ENCODE assay signal across 29 cellular contexts in the genomic region with DNA sequence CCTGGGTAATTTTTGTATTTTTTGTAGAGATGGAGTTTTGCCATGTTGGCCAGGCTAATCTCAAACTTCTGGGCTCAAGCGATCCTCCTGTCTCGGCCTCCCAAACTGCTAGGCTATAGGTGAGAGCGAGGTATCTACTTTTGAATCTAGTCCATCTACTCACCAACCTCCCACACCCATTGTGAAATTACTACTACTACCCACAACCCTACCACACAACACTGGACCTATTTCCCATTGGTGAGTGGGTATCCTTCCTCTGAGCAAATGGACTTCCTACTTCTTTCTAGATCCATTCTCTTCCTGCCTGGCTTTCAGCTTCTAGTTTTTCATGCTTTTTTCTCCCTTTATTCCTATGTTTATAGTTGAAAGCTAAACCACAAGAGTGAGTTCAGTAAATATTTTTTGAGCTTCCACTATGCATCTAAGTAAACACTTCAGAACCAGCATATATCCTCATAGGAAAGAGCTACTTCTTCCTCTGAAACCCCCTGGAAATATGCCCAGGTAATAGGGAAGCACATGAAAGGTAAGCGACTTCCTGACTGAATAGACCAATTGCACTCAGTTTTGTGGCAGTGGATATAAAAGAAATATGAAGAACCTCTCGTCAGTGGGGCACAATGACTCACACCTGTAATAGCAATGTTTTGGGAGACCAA. TPM values are rescaled to one million over a fixed set of nuclear protein-coding genes. Genes with fewer than 3 reads are reported as not detected.
DNase-seq lines count a peak whose midpoint lies in the region; ATAC-seq, FAIRE-seq and TF ChIP-seq lines count a peak whose summit lies in the region.
"Had no signal": no experiment of that assay in that cellular context is flagged by ENCODE, and none has a peak within 500 bp of the region (broad histone marks: within the 10 kb centered on the region; RNA-seq: fewer than 3 reads in every experiment).

No MANE protein-coding gene starts in this region.

- no peak overlapping the region for H3K4me3 ChIP-seq in A549
- no peak overlapping the region for H3K4me3 ChIP-seq in OCI-LY1 (ENCODE audit: low read depth, low read length, poor library complexity, severe bottlenecking)
- H3K4me3 ChIP-seq in H1 (ENCODE audit: extremely low read depth in 1 of 4, insufficient read depth in 2 of 4, low read depth in 3 of 4, low read length in 4 of 4) = no peak overlapping the region
- H3K4me3 ChIP-seq: dorsolateral prefrontal cortex, left ventricle myocardium inferior, neural progenitor cell, sigmoid colon, uterus had no signal

- H3K18ac ChIP-seq in H1 (ENCODE audit: extremely low read depth, low read length) = no peak overlapping the region

- no peak overlapping the region for H2BK15ac ChIP-seq in H1 (ENCODE audit: low read length)

- ATAC-seq in A549 (no peak), T-helper 17 cell (no peak)
- ATAC-seq: Right ventricle myocardium inferior had no signal

- no peak overlapping the region for H2BK12ac ChIP-seq in H1 (ENCODE audit: low read depth, low read length)

- H3K4me1 Mint-ChIP-seq in T-helper 17 cell = peaks cover 2% of the 10 kb centered on the region

- 0 out of 2 replicates have a peak overlapping the region, but pooled peaks have one; percentile 53 for H2BK20ac ChIP-seq in H1 (ENCODE audit: low read length)

- H3K4me2 ChIP-seq in A549 = peak overlapping the region; percentile 77
- peak overlapping the region; percentile 60; the same call in 1 of the 2 replicates for H3K4me2 ChIP-seq in OCI-LY1 (ENCODE audit: low read length)
- H3K4me2 ChIP-seq in H1 (ENCODE audit: insufficient read depth in 1 of 2, low read depth in 2 of 2, low read length in 2 of 2) = no peak overlapping the region
- H3K4me2 ChIP-seq: neural progenitor cell had no signal

- H3K36me3 Mint-ChIP-seq in T-helper 17 cell (ENCODE audit: low read depth) = no peaks in the 10 kb centered on the region
- H3K36me3 Mint-ChIP-seq: neural progenitor cell had no signal

- H4K20me1 ChIP-seq in OCI-LY1 (ENCODE audit: insufficient read depth, low read length) (no peaks in the 10 kb centered on the region), H1 (replicated peaks in 1 of 2; ENCODE audit: control insufficient read depth in 1 of 2, insufficient read depth in 2 of 2, low read length in 2 of 2) (peaks cover 4 to 7% of the 10 kb centered on the region in 2 experiments)

- H4K8ac ChIP-seq in H1 (ENCODE audit: extremely low read depth, insufficient read depth, low read length) = no peak overlapping the region

- no peak overlapping the region for H3K14ac ChIP-seq in H1 (ENCODE audit: insufficient read length)

- no peak for TF ChIP-seq EP300 in A549 (IDR thresholded peaks at IDR 0.05)
- TF ChIP-seq EP300 in H1 (IDR thresholded peaks at IDR 0.05; ENCODE audit: borderline replicate concordance in 1 of 2, low read depth in 2 of 2, low read length in 2 of 2) = no peak

- no peak overlapping the region for H4K5ac ChIP-seq in H1 (ENCODE audit: insufficient read length, low read depth, low read length)

- TF ChIP-seq CTCF in A549 (IDR thresholded peaks at IDR 0.05) = no peak
- TF ChIP-seq CTCF in OCI-LY1 (IDR thresholded peaks at IDR 0.05; ENCODE audit: low read length) = no peak
- TF ChIP-seq CTCF in H1 (IDR thresholded peaks at IDR 0.05; ENCODE audit: control extremely low read depth in 1 of 3, insufficient read depth in 1 of 3, low read depth in 1 of 3, low read length in 3 of 3) = no peak

- no peaks in the 10 kb centered on the region for H3K9me2 ChIP-seq in OCI-LY1 (ENCODE audit: low read depth, low read length)

- H3K27ac Mint-ChIP-seq in T-helper 17 cell = no peak overlapping the region
- H3K27ac Mint-ChIP-seq: activated naive CD4-positive, alpha-beta T cell treated with anti-CD3 and anti-CD28 coated beads for 36 hours; activated T-cell treated with anti-CD3 and anti-CD28 coated beads, Interleukin-2, amount 50 U/mL, for 24 hours; neural progenitor cell had no signal

- no peak overlapping the region for H3K4me3 Mint-ChIP-seq in T-helper 17 cell
- H3K4me3 Mint-ChIP-seq: activated naive CD4-positive, alpha-beta T cell treated with anti-CD3 and anti-CD28 coated beads for 36 hours; activated T-cell treated with anti-CD3 and anti-CD28 coated beads, Interleukin-2, amount 50 U/mL, for 24 hours; neural progenitor cell had no signal

- H3K27me3 Mint-ChIP-seq in T-helper 17 cell = peaks cover 15% of the 10 kb centered on the region

- H3K27me3 ChIP-seq in OCI-LY1 (ENCODE audit: insufficient read depth, low read length) = no peaks in the 10 kb centered on the region
- no peaks in the 10 kb centered on the region for H3K27me3 ChIP-seq in H1 (replicated peaks in 1 of 4; ENCODE audit: control insufficient read depth in 3 of 4, extremely low read depth in 1 of 4, insufficient read depth in 3 of 4, low read length in 3 of 4)
- H3K27me3 ChIP-seq: dorsolateral prefrontal cortex, neural progenitor cell, sigmoid colon, uterus had no signal

- H2BK120ac ChIP-seq in H1 (replicated peaks; ENCODE audit: low read depth, low read length) = no peak overlapping the region

- H3K79me1 ChIP-seq in H1 (ENCODE audit: low read depth, low read length) = peaks cover 9% of the 10 kb centered on the region; the same call in 1 of the 2 replicates

- 77% methylated on average over 5 of the region's 5 CpGs for WGBS in A549 (ENCODE audit: missing lambda C conversion rate)
- 91% methylated on average over 5 of the region's 5 CpGs; no CpG with 5 or more reads in 1 of the 2 experiments for WGBS in H1 (ENCODE audit: extremely low coverage in 1 of 2, insufficient coverage in 1 of 2, insufficient read length in 1 of 2, insufficient replicate concordance in 2 of 2, low coverage in 1 of 2, low lambda C conversion rate in 2 of 2, missing lambda C conversion rate in 1 of 2), 2 experiments

- H3K4me1 ChIP-seq in A549 (peaks cover 81% of the 10 kb centered on the region), OCI-LY1 (ENCODE audit: insufficient read depth, low read length, severe bottlenecking) (peaks cover 83% of the 10 kb centered on the region), H1 (replicated peaks in 1 of 4; ENCODE audit: control insufficient read depth in 3 of 4, insufficient read depth in 4 of 4, low read length in 3 of 4) (peaks cover 0 to 14% (median 7%) of the 10 kb centered on the region in 4 experiments; a peak in 3 of 7 replicates)

- H3K9me3 ChIP-seq in A549 (no peaks in the 10 kb centered on the region), OCI-LY1 (ENCODE audit: low read length) (no peaks in the 10 kb centered on the region), H1 (ENCODE audit: insufficient read depth in 2 of 2, low read depth in 1 of 2, low read length in 1 of 2) (no peaks in the 10 kb centered on the region), T-helper 17 cell (ENCODE audit: control insufficient read depth, low read length, poor library complexity, severe bottlenecking) (no peaks in the 10 kb centered on the region)
- H3K9me3 ChIP-seq: left ventricle myocardium inferior, sigmoid colon, uterus had no signal

- no peak overlapping the region for H2AK5ac ChIP-seq in H1 (ENCODE audit: low read depth, low read length)

- H3K79me2 ChIP-seq in OCI-LY1 (ENCODE audit: insufficient read depth, low read length) = peaks cover 83% of the 10 kb centered on the region
- H3K79me2 ChIP-seq in H1 (ENCODE audit: control insufficient read depth in 1 of 2, insufficient read depth in 2 of 2, low read length in 2 of 2) = peaks cover 4 to 81% of the 10 kb centered on the region in 2 experiments; a peak in 3 of 4 replicates

- no peak overlapping the region; the same call in 1 of the 2 replicates for H3K9ac ChIP-seq in OCI-LY1 (ENCODE audit: low read length)
- no peak overlapping the region for H3K9ac ChIP-seq in H1 (replicated peaks in 1 of 4; ENCODE audit: extremely low read depth in 1 of 4, low read depth in 3 of 4, low read length in 3 of 4)
- H3K9ac ChIP-seq: neural progenitor cell had no signal

- H3K36me3 ChIP-seq in OCI-LY1 (ENCODE audit: insufficient read depth, low read length) = no peaks in the 10 kb centered on the region
- H3K36me3 ChIP-seq in H1 (ENCODE audit: control insufficient read depth in 2 of 4, insufficient read depth in 4 of 4, low read length in 3 of 4) = no peaks in the 10 kb centered on the region
- H3K36me3 ChIP-seq: left ventricle myocardium inferior, neural progenitor cell, sigmoid colon, uterus had no signal

- POLR2A ChIA-PET in A549 (lab: Yijun Ruan, JAX) = interaction anchor here (0.7 kb wide), 1 partner anchor 39 kb away, joined by 4 read pairs; a partner anchor contains a TSS
- POLR2A ChIA-PET in H1 (lab: Charles Lee; ENCODE audit: partially characterized antibody) = interaction anchor here (0.8 to 1.5 kb wide), 3 partner anchors 21 to 1064 kb away, joined by 3 to 4 read pairs (median 3); a partner anchor contains a TSS

- FAIRE-seq in A549 (lab: Jason Lieb, UNC) = peak; percentile 73
- FAIRE-seq in GM12891 (lab: Jason Lieb, UNC) = peak; percentile 66
- FAIRE-seq in H1 (lab: Jason Lieb, UNC) = no peak
- FAIRE-seq: TTC549 had no signal

- H3K4ac ChIP-seq in H1 (replicated peaks; ENCODE audit: insufficient read length, low read depth, low read length) = no peak overlapping the region

- no peak overlapping the region for H4K91ac ChIP-seq in H1 (replicated peaks; ENCODE audit: insufficient read length, low read length)

- H3F3A ChIP-seq in OCI-LY1 (ENCODE audit: insufficient read depth, low read length) = no peaks in the 10 kb centered on the region

- H3K27ac ChIP-seq in A549 = peak overlapping the region; percentile 9 to 85; a peak in 4 of 6 replicates
- peak overlapping the region; percentile 81 for H3K27ac ChIP-seq in OCI-LY1 (ENCODE audit: low read depth, low read length, poor library complexity, severe bottlenecking)
- no peak overlapping the region for H3K27ac ChIP-seq in H1 (ENCODE audit: low read depth, low read length)
- H3K27ac ChIP-seq in substantia nigra (ENCODE audit: low read depth, low read length, poor library complexity, severe bottlenecking) = no peak overlapping the region
- H3K27ac ChIP-seq: left ventricle myocardium inferior, neural progenitor cell, sigmoid colon, uterus had no signal

- no peak overlapping the region for H3K56ac ChIP-seq in H1 (replicated peaks; ENCODE audit: insufficient read length, low read depth, low read length)

- CTCF ChIA-PET in A549 (lab: Yijun Ruan, JAX) (interaction anchor here (0.5 to 1.8 kb wide), 6 partner anchors 18 to 159 kb away, joined by 3 to 7 read pairs (median 4); no protein-coding TSS in a partner anchor), H1 (lab: Charles Lee; ENCODE audit: partially characterized antibody) (interaction anchor here (1.0 to 1.6 kb wide), 2 partner anchors 27 to 86 kb away, joined by 5 read pairs; no protein-coding TSS in a partner anchor)

- DNase-seq in A549 (ENCODE audit: low read depth in 1 of 2, low spot score in 1 of 2) (no peak), GM12891 (ENCODE audit: insufficient read length, low spot score) (no peak), H1 (ENCODE audit: low read depth in 1 of 2, low spot score in 2 of 2) (no peak), T-helper 17 cell (no peak), substantia nigra (lab: John Stamatoyannopoulos, UW) (no peak), amygdala (lab: John Stamatoyannopoulos, UW) (no peak)
- DNase-seq in activated CD4-positive, alpha-beta T cell treated with anti-CD3 and anti-CD28 coated beads for 1 hour = no peak
- DNase-seq: ACHN; activated CD8-positive, alpha-beta memory T cell treated with anti-CD3 and anti-CD28 coated beads for 24 hours; activated naive CD4-positive, alpha-beta T cell treated with anti-CD3 and anti-CD28 coated beads for 36 hours; activated T-cell treated with anti-CD3 and anti-CD28 coated beads, Interleukin-2, amount 50 U/mL, for 24 hours; anterior cingulate cortex; C1 segment of cervical spinal cord; caudate nucleus; dorsolateral prefrontal cortex; GF-D8; head of caudate nucleus; left ventricle myocardium inferior; NCI-H2227 treated with DMSO at 0.1 percent for 48 hours; NCI-H774; posterior cingulate gyrus; sigmoid colon; stimulated activated CD8-positive, alpha-beta memory T cell treated with anti-CD3 and anti-CD28 coated beads, Interleukin-4, amount 100 ng/mL, for 48 hours; SW 1271; uterus had no signal

- no peak overlapping the region for H2BK5ac ChIP-seq in H1 (ENCODE audit: low read depth, low read length)

- no peak for TF ChIP-seq RAD21 in A549 (conservative IDR thresholded peaks at IDR 0.05 in 1 of 2, IDR thresholded peaks at IDR 0.05 in 1 of 2)
- TF ChIP-seq RAD21 in H1 (IDR thresholded peaks at IDR 0.05 in 1 of 2, conservative IDR thresholded peaks at IDR 0.05 in 1 of 2; ENCODE audit: low read depth in 2 of 2, low read length in 2 of 2) = no peak

- H2AFZ ChIP-seq in OCI-LY1 (ENCODE audit: low read length) (no peak overlapping the region), H1 (ENCODE audit: low read length) (no peak overlapping the region)
- H2AFZ ChIP-seq: neural progenitor cell had no signal

- no peak overlapping the region for H3K23ac ChIP-seq in H1 (ENCODE audit: insufficient read length)

- TF ChIP-seq POLR2A in A549 (IDR thresholded peaks at IDR 0.05; ENCODE audit: low read length) (no peak), GM12891 (IDR thresholded peaks at IDR 0.05; ENCODE audit: low read depth, low read length) (no peak), H1 (IDR thresholded peaks at IDR 0.05; ENCODE audit: control extremely low read depth in 1 of 2, low read depth in 2 of 2, low read length in 2 of 2) (no peak)

- H3K23me2 ChIP-seq in H1 (ENCODE audit: low read depth, low read length) = no peaks in the 10 kb centered on the region

RNA-seq across cellular contexts. Expression of a gene that starts 39.1 kb away (rescaled TPM):
- polyA plus RNA-seq in A549 (2011; rRNA removed) (451 and 497 TPM in 2 replicates), A549 (2017; fragmentation: RNase III; extraction: RNeasy Plus Mini Kit Qiagen cat#74134 plus additional on column Dnase treatment) (168 to 202 TPM (median 181 TPM) in 3 replicates), H1 (2011; rRNA removed) (19.6 and 43.4 TPM in 2 replicates)
- 76.7 and 101 TPM in 2 replicates for polyA plus RNA-seq in A549 (2012; cell fraction: cytosol; rRNA removed)
- 251 and 264 TPM in 2 replicates for polyA plus RNA-seq in A549 (2012; cell fraction: nucleus; rRNA removed)
- 285 and 317 TPM in 2 replicates for polyA minus RNA-seq in A549 (2011; rRNA and poly(A)+ RNA removed)
- 94.9 TPM for polyA plus RNA-seq in GM12891 (2012; ENCODE audit: low read depth, missing spikeins)
- 138 and 142 TPM in 2 replicates for total RNA-seq in H1 (2021; fragmentation: NEBNext Ultra II Directional; extraction: Animal tissue kit (Norgen Biotek cat#: 25700))
- polyA plus RNA-seq in H1 (2011; cell fraction: cytosol; rRNA removed) = 35.3 TPM
- 42.3 TPM for polyA plus RNA-seq in H1 (2011; cell fraction: nucleus; rRNA removed)
- polyA plus RNA-seq in H1 (2012, experiment 1 of 2) = 38.4 to 60.6 TPM (median 45.1 TPM) in 4 replicates
- 10.3 TPM for polyA plus RNA-seq in H1 (2012, experiment 2 of 2)
- polyA plus RNA-seq in H1 (2013, experiment 1 of 2) = 26.3 TPM
- 28.6 TPM for polyA plus RNA-seq in H1 (2013, experiment 2 of 2)
- polyA minus RNA-seq in H1 (2011; rRNA and poly(A)+ RNA removed) = 61.0 and 87.1 TPM in 2 replicates
- polyA minus RNA-seq in H1 (2011; cell fraction: cytosol; rRNA and poly(A)+ RNA removed) = 40.8 TPM
- polyA minus RNA-seq in H1 (2011; cell fraction: nucleus; rRNA and poly(A)+ RNA removed) = 110 TPM
- total RNA-seq in T-helper 17 cell = 1 to 10 TPM; 4.0 to 4.1 TPM

Comparison
In these comparisons a context has a peak if more than half of its experiments do, and no peak if none do; other contexts are left out.
1. H3K27ac ChIP-seq: peak in A549 (2 of 2) and OCI-LY1 (single experiment); none in H1 (single experiment) and substantia nigra (single experiment).
2. H3K4me2 ChIP-seq: peak in A549 (single experiment) and OCI-LY1 (single experiment); none in H1 (0 of 2).
3. RNA of a gene that starts 39.1 kb away (total RNA-seq): 138 to 142 TPM in H1; 4.0 to 4.1 TPM in T-helper 17 cell; every median in the first group is over 10 times any median in the second.